In genomic region chr4:906311-907102, GRCh38 we compare ENCODE assay signal across 23 cellular contexts. TPM values are rescaled to one million over a fixed set of nuclear protein-coding genes. Genes with fewer than 3 reads are reported as not detected.
DNase-seq lines count a peak whose midpoint lies in the region; ATAC-seq and TF ChIP-seq lines count a peak whose summit lies in the region.
"Had no signal": no experiment of that assay in that cellular context is flagged by ENCODE, and none has a peak within 500 bp of the region (broad histone marks: within the 10 kb centered on the region; RNA-seq: fewer than 3 reads in every experiment).

No MANE protein-coding gene starts in this region.

- H3K56ac ChIP-seq in IMR-90 (ENCODE audit: extremely low read depth, insufficient read depth, low read length) = no peak overlapping the region

- no peak for ATAC-seq in activated naive CD8-positive, alpha-beta T cell treated with anti-CD3 and anti-CD28 coated beads, Interleukin-2, amount 50 U/mL, for 24 hours
- ATAC-seq in IMR-90 (ENCODE audit: low read depth) = no peak
- ATAC-seq in stimulated activated memory B cell treated with anti-CD40 and anti-IgM and Interleukin-4, amounts not matched to agents 10 μg/mL and 1 μg/mL and 100 μg/mL, for 72 hours = no peak
- no peak for ATAC-seq in HG03135 (IDR thresholded peaks at IDR 0.05; ENCODE audit: unreplicated experiment)
- no peak for ATAC-seq in HG02840 (IDR thresholded peaks at IDR 0.05; ENCODE audit: low FRiP score, unreplicated experiment)
- ATAC-seq: body of pancreas, GM12878, sciatic nerve, upper lobe of right lung had no signal

- CTCF ChIA-PET in IMR-90 (lab: Yijun Ruan, JAX) = no interaction called here

- H2AK9ac ChIP-seq in IMR-90 (replicated peaks; ENCODE audit: low read depth, low read length, poor library complexity) = no peak overlapping the region

- H4K91ac ChIP-seq in IMR-90 (ENCODE audit: insufficient read depth, low read depth, low read length) = no peak overlapping the region

- H2BK20ac ChIP-seq in IMR-90 (ENCODE audit: low read depth, low read length) = no peak overlapping the region

- H2AFZ ChIP-seq in IMR-90 (replicated peaks; ENCODE audit: low read length, poor library complexity) = peak overlapping the region; percentile 14

- no TSS peak for BruUV-seq in IMR-90 (replicated peaks; lab: Mats Ljungman, UMichigan)

- no peak overlapping the region for H3K23ac ChIP-seq in IMR-90 (ENCODE audit: low read depth, low read length)

- TF ChIP-seq RAD21 in IMR-90 (IDR thresholded peaks at IDR 0.05; ENCODE audit: low read length) = no peak

- H3K9me3 ChIP-seq in IMR-90 (ENCODE audit: control insufficient read depth, insufficient read depth, low read length) (no peaks in the 10 kb centered on the region), endodermal cell (ENCODE audit: control insufficient read depth, low read length) (no peaks in the 10 kb centered on the region), esophagus muscularis mucosa (no peaks in the 10 kb centered on the region)
- H3K9me3 ChIP-seq: body of pancreas, left ventricle myocardium inferior, upper lobe of right lung had no signal

- in situ Hi-C loops in IMR-90 (cut with MboI; ENCODE audit: low sequenced_read_pairs) = no loop called here

- H3K4me1 Mint-ChIP-seq in activated naive CD8-positive, alpha-beta T cell treated with anti-CD3 and anti-CD28 coated beads, Interleukin-2, amount 50 U/mL, for 24 hours = no peaks in the 10 kb centered on the region
- no peaks in the 10 kb centered on the region for H3K4me1 Mint-ChIP-seq in activated naive CD8-positive, alpha-beta T cell treated with anti-CD3 and anti-CD28 coated beads for 36 hours
- peaks cover 6% of the 10 kb centered on the region for H3K4me1 Mint-ChIP-seq in endodermal cell
- H3K4me1 Mint-ChIP-seq in stimulated activated memory B cell treated with anti-CD40 and anti-IgM and Interleukin-4, amounts not matched to agents 10 μg/mL and 1 μg/mL and 100 μg/mL, for 72 hours = peaks cover 14% of the 10 kb centered on the region

- intact Hi-C loops in IMR-90 (cut with micrococcal nuclease) = no loop called here
- intact Hi-C loops in esophagus muscularis mucosa (cut with DNase I) = no loop called here

- no peak overlapping the region for H3K4me3 ChIP-seq in IMR-90 (ENCODE audit: insufficient read depth, low read depth, low read length)
- H3K4me3 ChIP-seq in endodermal cell (ENCODE audit: low read length) = no peak overlapping the region
- H3K4me3 ChIP-seq in esophagus muscularis mucosa = no peak overlapping the region
- H3K4me3 ChIP-seq: body of pancreas, GM12878, left ventricle myocardium inferior, upper lobe of right lung had no signal

- no peak overlapping the region for H2BK120ac ChIP-seq in IMR-90 (ENCODE audit: low read depth, low read length)

- peaks cover 54% of the 10 kb centered on the region for H4K20me1 ChIP-seq in IMR-90 (ENCODE audit: insufficient read depth, low read length)

- DNase-seq in activated naive CD8-positive, alpha-beta T cell treated with anti-CD3 and anti-CD28 coated beads, Interleukin-2, amount 50 U/mL, for 24 hours = no peak
- DNase-seq in activated naive CD8-positive, alpha-beta T cell treated with anti-CD3 and anti-CD28 coated beads for 36 hours = no peak
- DNase-seq in IMR-90 (no peak), endodermal cell (no peak), esophagus muscularis mucosa (ENCODE audit: extremely low spot score) (no peak)
- DNase-seq: activated CD4-positive, alpha-beta T cell treated with anti-CD3 and anti-CD28 coated beads for 48 hours; Calu3; foreskin melanocyte; H7; hippocampal formation; left ventricle myocardium inferior; NCI-H1048; NCI-H187; NCI-H526 treated with DMSO at 0.1 percent for 48 hours; nephron progenitor cell; upper lobe of right lung had no signal

- H3K4me1 ChIP-seq in IMR-90 (ENCODE audit: control insufficient read depth, insufficient read depth, low read length) = peaks cover 5% of the 10 kb centered on the region; the same call in 1 of the 2 replicates
- H3K4me1 ChIP-seq in endodermal cell (ENCODE audit: control insufficient read depth, insufficient read depth, low read length) = no peaks in the 10 kb centered on the region
- H3K4me1 ChIP-seq in esophagus muscularis mucosa = no peaks in the 10 kb centered on the region
- H3K4me1 ChIP-seq: body of pancreas, upper lobe of right lung had no signal

- no peaks in the 10 kb centered on the region for H3K9me3 Mint-ChIP-seq in activated naive CD8-positive, alpha-beta T cell treated with anti-CD3 and anti-CD28 coated beads, Interleukin-2, amount 50 U/mL, for 24 hours
- H3K9me3 Mint-ChIP-seq in activated naive CD8-positive, alpha-beta T cell treated with anti-CD3 and anti-CD28 coated beads for 36 hours = peaks cover 3% of the 10 kb centered on the region
- H3K9me3 Mint-ChIP-seq in endodermal cell = peaks cover 9% of the 10 kb centered on the region
- H3K9me3 Mint-ChIP-seq in stimulated activated memory B cell treated with anti-CD40 and anti-IgM and Interleukin-4, amounts not matched to agents 10 μg/mL and 1 μg/mL and 100 μg/mL, for 72 hours = peaks cover 2% of the 10 kb centered on the region
- H3K9me3 Mint-ChIP-seq: nephron progenitor cell; T-helper 1 cell treated with Interleukin-12 subunit alpha and Interleukin-12 subunit beta and Interleukin-4 antibody, amounts not matched to agents 30 μg/mL and 1 μg/mL, for 36 hours had no signal

- no peak overlapping the region for H3K4ac ChIP-seq in IMR-90 (ENCODE audit: low read depth, low read length)

- no peak for TF ChIP-seq EP300 in esophagus muscularis mucosa (IDR thresholded peaks at IDR 0.05)

- TF ChIP-seq CTCF in IMR-90 (conservative IDR thresholded peaks at IDR 0.05; ENCODE audit: low read depth, low read length) (no peak), endodermal cell (conservative IDR thresholded peaks at IDR 0.05) (no peak), esophagus muscularis mucosa (IDR thresholded peaks at IDR 0.05) (no peak)

- H3K18ac ChIP-seq in IMR-90 (ENCODE audit: low read depth, low read length) = no peak overlapping the region

- H3K27me3 Mint-ChIP-seq in activated naive CD8-positive, alpha-beta T cell treated with anti-CD3 and anti-CD28 coated beads, Interleukin-2, amount 50 U/mL, for 24 hours = no peaks in the 10 kb centered on the region
- H3K27me3 Mint-ChIP-seq in activated naive CD8-positive, alpha-beta T cell treated with anti-CD3 and anti-CD28 coated beads for 36 hours = no peaks in the 10 kb centered on the region
- H3K27me3 Mint-ChIP-seq in endodermal cell (ENCODE audit: insufficient read depth) = no peaks in the 10 kb centered on the region
- no peaks in the 10 kb centered on the region for H3K27me3 Mint-ChIP-seq in stimulated activated memory B cell treated with anti-CD40 and anti-IgM and Interleukin-4, amounts not matched to agents 10 μg/mL and 1 μg/mL and 100 μg/mL, for 72 hours

- no peak overlapping the region for H2BK5ac ChIP-seq in IMR-90 (ENCODE audit: low read depth, low read length, poor library complexity, severe bottlenecking)

- no peak overlapping the region for H3K14ac ChIP-seq in IMR-90 (replicated peaks; ENCODE audit: low read depth, low read length)

- peak overlapping the region; percentile 64 for H3K27ac Mint-ChIP-seq in activated naive CD8-positive, alpha-beta T cell treated with anti-CD3 and anti-CD28 coated beads, Interleukin-2, amount 50 U/mL, for 24 hours
- H3K27ac Mint-ChIP-seq in activated naive CD8-positive, alpha-beta T cell treated with anti-CD3 and anti-CD28 coated beads for 36 hours = no peak overlapping the region
- H3K27ac Mint-ChIP-seq in endodermal cell = no peak overlapping the region
- H3K27ac Mint-ChIP-seq in stimulated activated memory B cell treated with anti-CD40 and anti-IgM and Interleukin-4, amounts not matched to agents 10 μg/mL and 1 μg/mL and 100 μg/mL, for 72 hours = peak overlapping the region; percentile 29
- H3K27ac Mint-ChIP-seq: nephron progenitor cell; T-helper 1 cell treated with Interleukin-12 subunit alpha and Interleukin-12 subunit beta and Interleukin-4 antibody, amounts not matched to agents 30 μg/mL and 1 μg/mL, for 36 hours had no signal

- H3K4me3 Mint-ChIP-seq in activated naive CD8-positive, alpha-beta T cell treated with anti-CD3 and anti-CD28 coated beads, Interleukin-2, amount 50 U/mL, for 24 hours = no peak overlapping the region
- no peak overlapping the region for H3K4me3 Mint-ChIP-seq in activated naive CD8-positive, alpha-beta T cell treated with anti-CD3 and anti-CD28 coated beads for 36 hours
- H3K4me3 Mint-ChIP-seq in endodermal cell = no peak overlapping the region
- H3K4me3 Mint-ChIP-seq in stimulated activated memory B cell treated with anti-CD40 and anti-IgM and Interleukin-4, amounts not matched to agents 10 μg/mL and 1 μg/mL and 100 μg/mL, for 72 hours = no peak overlapping the region
- H3K4me3 Mint-ChIP-seq: nephron progenitor cell; T-helper 1 cell treated with Interleukin-12 subunit alpha and Interleukin-12 subunit beta and Interleukin-4 antibody, amounts not matched to agents 30 μg/mL and 1 μg/mL, for 36 hours had no signal

- 95% methylated on average over 6 of the region's 20 CpGs; no CpG with 5 or more reads in 1 of the 2 experiments for WGBS in IMR-90 (ENCODE audit: extremely low coverage in 2 of 2, insufficient read length in 1 of 2), 2 experiments
- 95 to 98% methylated on average over 10 to 20 of the region's 20 CpGs for WGBS in endodermal cell (ENCODE audit: insufficient coverage in 1 of 2, insufficient read length in 1 of 2), 2 experiments
- WGBS in esophagus muscularis mucosa = 97% methylated on average over 20 of the region's 20 CpGs

- H3K36me3 Mint-ChIP-seq in activated naive CD8-positive, alpha-beta T cell treated with anti-CD3 and anti-CD28 coated beads, Interleukin-2, amount 50 U/mL, for 24 hours (ENCODE audit: low read depth) = peaks cover 11% of the 10 kb centered on the region
- peaks cover 19% of the 10 kb centered on the region for H3K36me3 Mint-ChIP-seq in activated naive CD8-positive, alpha-beta T cell treated with anti-CD3 and anti-CD28 coated beads for 36 hours
- H3K36me3 Mint-ChIP-seq in endodermal cell (ENCODE audit: low read depth) = peaks cover 46% of the 10 kb centered on the region
- H3K36me3 Mint-ChIP-seq in stimulated activated memory B cell treated with anti-CD40 and anti-IgM and Interleukin-4, amounts not matched to agents 10 μg/mL and 1 μg/mL and 100 μg/mL, for 72 hours = peaks cover 66% of the 10 kb centered on the region

- POLR2A ChIA-PET in IMR-90 (lab: Charles Lee; ENCODE audit: unreplicated experiment) = no interaction called here

- H3K9ac ChIP-seq in IMR-90 (ENCODE audit: low read depth, low read length) = no peak overlapping the region
- no peak overlapping the region for H3K9ac ChIP-seq in endodermal cell (ENCODE audit: extremely low read depth, low read length, poor library complexity, severe bottlenecking)

- H3K36me3 ChIP-seq in IMR-90 (ENCODE audit: control insufficient read depth, insufficient read depth, low read length) = peaks cover 22% of the 10 kb centered on the region
- peaks cover 2% of the 10 kb centered on the region for H3K36me3 ChIP-seq in endodermal cell (ENCODE audit: control insufficient read depth, insufficient read depth, low read length)
- H3K36me3 ChIP-seq in esophagus muscularis mucosa = peaks cover 5 to 73% (median 60%) of the 10 kb centered on the region in 4 donors

- dilution Hi-C loops in IMR-90 (cut with HindIII; ENCODE audit: low sequenced_read_pairs, unreplicated experiment) = no loop called here

- H2BK15ac ChIP-seq in IMR-90 (ENCODE audit: low read depth, low read length) = no peak overlapping the region

- H4K8ac ChIP-seq in IMR-90 (ENCODE audit: low read depth in 2 of 2, low read length in 2 of 2) = no peak overlapping the region

- no peak overlapping the region for H3K27ac ChIP-seq in IMR-90 (ENCODE audit: insufficient read depth, low read length)
- peak overlapping the region; percentile 89 for H3K27ac ChIP-seq in endodermal cell (ENCODE audit: low read depth, low read length)
- H3K27ac ChIP-seq in esophagus muscularis mucosa (replicated peaks in 1 of 4) = no peak overlapping the region
- H3K27ac ChIP-seq: body of pancreas, left ventricle myocardium inferior had no signal

- no peak overlapping the region for H3K4me2 ChIP-seq in IMR-90 (ENCODE audit: low read depth, low read length)

- TF ChIP-seq POLR2A in IMR-90 (IDR thresholded peaks at IDR 0.05; ENCODE audit: low read depth, low read length) = no peak
- no peak for TF ChIP-seq POLR2A in esophagus muscularis mucosa (IDR thresholded peaks at IDR 0.05; ENCODE audit: low read depth)

- H3K79me1 ChIP-seq in IMR-90 (ENCODE audit: low read depth in 1 of 2, low read length in 2 of 2) = peaks cover 20 to 72% of the 10 kb centered on the region in 2 experiments; a peak in 3 of 4 replicates

- H3K9me1 ChIP-seq in IMR-90 (ENCODE audit: insufficient read depth, low read length) = peaks cover 7% of the 10 kb centered on the region; the same call in 1 of the 2 replicates

- no peak overlapping the region for H2AK5ac ChIP-seq in IMR-90 (ENCODE audit: low read depth, low read length)

- H4K5ac ChIP-seq in IMR-90 (ENCODE audit: low read depth, low read length) = no peak overlapping the region

- no peaks in the 10 kb centered on the region for H3K27me3 ChIP-seq in IMR-90 (ENCODE audit: control insufficient read depth, insufficient read depth, low read length)
- H3K27me3 ChIP-seq in endodermal cell (ENCODE audit: control insufficient read depth, insufficient read depth, low read length, poor library complexity, severe bottlenecking) = no peaks in the 10 kb centered on the region
- H3K27me3 ChIP-seq in esophagus muscularis mucosa = no peaks in the 10 kb centered on the region
- H3K27me3 ChIP-seq: body of pancreas, upper lobe of right lung had no signal

RNA-seq across cellular contexts. Expression of gene GAK, which starts 25.6 kb away (rescaled TPM):
- 10 to 100 TPM; 92.8 to 98.9 TPM for total RNA-seq in activated naive CD8-positive, alpha-beta T cell treated with anti-CD3 and anti-CD28 coated beads for 36 hours
- total RNA-seq in IMR-90 (2012; rRNA removed) (34.4 and 133 TPM in 2 replicates), endodermal cell (100 to 1,000 TPM; 104 to 121 TPM), esophagus muscularis mucosa (10 to 100 TPM; 64.8 to 73.9 (median 70.6) TPM)
- polyA plus RNA-seq in IMR-90 (2012; rRNA removed) = 44.6 and 45.1 TPM in 2 replicates
- 43.3 and 53.2 TPM in 2 replicates for polyA plus RNA-seq in IMR-90 (2012; cell fraction: cytosol; rRNA removed)
- 185 and 307 TPM in 2 replicates for polyA plus RNA-seq in IMR-90 (2012; cell fraction: nucleus; rRNA removed; ENCODE audit: low replicate concordance)
- polyA plus RNA-seq in endodermal cell (2013, experiment 1 of 2) = 61.6 TPM
- polyA plus RNA-seq in endodermal cell (2013, experiment 2 of 2) = 52.7 TPM

RNA-seq across cellular contexts. Expression of gene TMEM175, which starts 25.8 kb away (rescaled TPM):
- 10 to 100 TPM; 14.4 to 17.6 TPM for total RNA-seq in activated naive CD8-positive, alpha-beta T cell treated with anti-CD3 and anti-CD28 coated beads for 36 hours
- total RNA-seq in IMR-90 (2012; rRNA removed) (7.7 and 9.2 TPM in 2 replicates), endodermal cell (10 to 100 TPM; 15.9 to 23.0 TPM), esophagus muscularis mucosa (10 to 100 TPM; 17.6 to 39.5 (median 20.0) TPM)
- 41.9 and 47.4 TPM in 2 replicates for polyA plus RNA-seq in IMR-90 (2012; rRNA removed)
- 39.3 and 51.6 TPM in 2 replicates for polyA plus RNA-seq in IMR-90 (2012; cell fraction: cytosol; rRNA removed)
- polyA plus RNA-seq in IMR-90 (2012; cell fraction: nucleus; rRNA removed; ENCODE audit: low replicate concordance) = 415 and 679 TPM in 2 replicates
- 21.9 TPM for polyA plus RNA-seq in endodermal cell (2013, experiment 1 of 2)
- 21.2 TPM for polyA plus RNA-seq in endodermal cell (2013, experiment 2 of 2)

Comparison
In these comparisons a context has a peak if more than half of its experiments do, and no peak if none do; other contexts are left out.
1. H3K27ac Mint-ChIP-seq: peak in activated naive CD8-positive, alpha-beta T cell treated with anti-CD3 and anti-CD28 coated beads, Interleukin-2, amount 50 U/mL, for 24 hours (single experiment) and stimulated activated memory B cell treated with anti-CD40 and anti-IgM and Interleukin-4, amounts not matched to agents 10 μg/mL and 1 μg/mL and 100 μg/mL, for 72 hours (single experiment); none in activated naive CD8-positive, alpha-beta T cell treated with anti-CD3 and anti-CD28 coated beads for 36 hours (single experiment) and endodermal cell (single experiment).